14 cellular contexts compared by ENCODE assay signal in genomic region chr16:4081577-4082021, GRCh38. TPM values are rescaled to one million over a fixed set of nuclear protein-coding genes. Genes with fewer than 3 reads are reported as not detected.
DNase-seq lines count a peak whose midpoint lies in the region; ATAC-seq and TF ChIP-seq lines count a peak whose summit lies in the region.
"Had no signal": no experiment of that assay in that cellular context is flagged by ENCODE, and none has a peak within 500 bp of the region (broad histone marks: within the 10 kb centered on the region; RNA-seq: fewer than 3 reads in every experiment).

No MANE protein-coding gene starts in this region.

- H3K4me3 Mint-ChIP-seq in activated T-helper 1 cell treated with anti-CD3 and anti-CD28 coated beads, Interleukin-12 subunit alpha, Interleukin-12 subunit beta, Interleukin-2, Interleukin-4 antibody, amounts not matched to agents 30 ng/mL and 10 ng/mL and 1 ng/mL, durations not matched to agents 14 hours and 24 hours and 36 hours = peak overlapping the region; percentile 54

- intact Hi-C loops in activated T-helper 1 cell treated with anti-CD3 and anti-CD28 coated beads, Interleukin-12 subunit alpha, Interleukin-12 subunit beta, Interleukin-2, Interleukin-4 antibody, amounts not matched to agents 30 ng/mL and 10 ng/mL and 1 ng/mL, durations not matched to agents 14 hours and 24 hours and 36 hours (cut with micrococcal nuclease) = loop anchor here (2.0 kb wide), 1 partner anchor 35 kb away; the partner anchor contains the start of gene ADCY9

- H4K20me1 ChIP-seq in hepatocyte (ENCODE audit: insufficient read depth, poor library complexity, severe bottlenecking) = no peaks in the 10 kb centered on the region

- H3K36me3 ChIP-seq in hepatocyte (replicated peaks; ENCODE audit: insufficient read depth, low read depth) = no peaks in the 10 kb centered on the region
- H3K36me3 ChIP-seq in H7 (replicated peaks; ENCODE audit: control insufficient read depth, insufficient read depth, low read length) = no peaks in the 10 kb centered on the region
- H3K36me3 ChIP-seq: pancreas, SJSA1, suprapubic skin had no signal

- H3K79me2 ChIP-seq in hepatocyte = peaks cover 12% of the 10 kb centered on the region

- DNase-seq in NCI-H2227 (lab: John Stamatoyannopoulos, UW; ENCODE audit: unreplicated experiment) (peak; percentile 54), hepatocyte (ENCODE audit: low spot score) (no peak), GF-D8 (lab: John Stamatoyannopoulos, UW) (no peak), H7 (no peak), cerebellar nuclear complex (lab: John Stamatoyannopoulos, UW) (no peak)
- no peak for DNase-seq in activated T-helper 1 cell treated with anti-CD3 and anti-CD28 coated beads, Interleukin-12 subunit alpha, Interleukin-12 subunit beta, Interleukin-2, Interleukin-4 antibody, amounts not matched to agents 30 ng/mL and 10 ng/mL and 1 ng/mL, durations not matched to agents 14 hours and 24 hours and 36 hours (ENCODE audit: low spot score)
- peak; percentile 18 to 65 (median 44) for DNase-seq in stimulated activated naive CD4-positive, alpha-beta T cell (lab: John Stamatoyannopoulos, UW)
- DNase-seq: body of pancreas, hippocampal formation, NCI-H1105, pancreas had no signal

- H3K4me1 ChIP-seq in hepatocyte (ENCODE audit: insufficient read depth) = peaks cover 9% of the 10 kb centered on the region
- H3K4me1 ChIP-seq: body of pancreas, pancreas, SJSA1 had no signal

- H3K4me3 ChIP-seq in hepatocyte (no peak overlapping the region), H7 (ENCODE audit: insufficient read depth, low read depth, low read length) (no peak overlapping the region)
- H3K4me3 ChIP-seq: body of pancreas, pancreas, SJSA1, suprapubic skin had no signal

- no peak overlapping the region for H2AFZ ChIP-seq in hepatocyte

- ATAC-seq in GM18517 (IDR thresholded peaks at IDR 0.05; ENCODE audit: unreplicated experiment) = no peak
- ATAC-seq: body of pancreas had no signal

- no peaks in the 10 kb centered on the region for H3K9me3 ChIP-seq in hepatocyte (ENCODE audit: low read depth)
- H3K9me3 ChIP-seq: body of pancreas, pancreas, SJSA1, suprapubic skin had no signal

- peaks cover 3% of the 10 kb centered on the region for H3K36me3 Mint-ChIP-seq in activated T-helper 1 cell treated with anti-CD3 and anti-CD28 coated beads, Interleukin-12 subunit alpha, Interleukin-12 subunit beta, Interleukin-2, Interleukin-4 antibody, amounts not matched to agents 30 ng/mL and 10 ng/mL and 1 ng/mL, durations not matched to agents 14 hours and 24 hours and 36 hours (ENCODE audit: low read depth)

- no peak overlapping the region for H3K27ac Mint-ChIP-seq in activated T-helper 1 cell treated with anti-CD3 and anti-CD28 coated beads, Interleukin-12 subunit alpha, Interleukin-12 subunit beta, Interleukin-2, Interleukin-4 antibody, amounts not matched to agents 30 ng/mL and 10 ng/mL and 1 ng/mL, durations not matched to agents 14 hours and 24 hours and 36 hours

- peaks cover 56% of the 10 kb centered on the region for H3K4me1 Mint-ChIP-seq in activated T-helper 1 cell treated with anti-CD3 and anti-CD28 coated beads, Interleukin-12 subunit alpha, Interleukin-12 subunit beta, Interleukin-2, Interleukin-4 antibody, amounts not matched to agents 30 ng/mL and 10 ng/mL and 1 ng/mL, durations not matched to agents 14 hours and 24 hours and 36 hours (ENCODE audit: low read depth)

- H3K27me3 Mint-ChIP-seq in activated T-helper 1 cell treated with anti-CD3 and anti-CD28 coated beads, Interleukin-12 subunit alpha, Interleukin-12 subunit beta, Interleukin-2, Interleukin-4 antibody, amounts not matched to agents 30 ng/mL and 10 ng/mL and 1 ng/mL, durations not matched to agents 14 hours and 24 hours and 36 hours (ENCODE audit: insufficient read depth) = no peaks in the 10 kb centered on the region

- 50% methylated on average over 7 of the region's 13 CpGs for WGBS in hepatocyte (ENCODE audit: low lambda C conversion rate, missing lambda C conversion rate)

- H3K27me3 ChIP-seq in hepatocyte = no peaks in the 10 kb centered on the region
- no peaks in the 10 kb centered on the region for H3K27me3 ChIP-seq in H7 (ENCODE audit: control insufficient read depth, insufficient read depth, low read length)
- H3K27me3 ChIP-seq: body of pancreas, pancreas, SJSA1, suprapubic skin had no signal

- H3K4me2 ChIP-seq in hepatocyte = peak overlapping the region; percentile 57

- no peak for TF ChIP-seq CTCF in hepatocyte (IDR thresholded peaks at IDR 0.05; ENCODE audit: poor library complexity)

- H3K27ac ChIP-seq in hepatocyte = peak overlapping the region; percentile 23
- H3K27ac ChIP-seq: body of pancreas, pancreas, SJSA1, suprapubic skin had no signal

- H3K9me2 ChIP-seq in hepatocyte (replicated peaks; ENCODE audit: insufficient read depth) = no peaks in the 10 kb centered on the region

- H3K9me3 Mint-ChIP-seq in activated T-helper 1 cell treated with anti-CD3 and anti-CD28 coated beads, Interleukin-12 subunit alpha, Interleukin-12 subunit beta, Interleukin-2, Interleukin-4 antibody, amounts not matched to agents 30 ng/mL and 10 ng/mL and 1 ng/mL, durations not matched to agents 14 hours and 24 hours and 36 hours = no peaks in the 10 kb centered on the region

RNA-seq across cellular contexts. Expression of gene ADCY9, which starts 34.6 kb away (rescaled TPM):
- total RNA-seq in activated T-helper 1 cell treated with anti-CD3 and anti-CD28 coated beads, Interleukin-12 subunit alpha, Interleukin-12 subunit beta, Interleukin-2, Interleukin-4 antibody, amounts not matched to agents 30 ng/mL and 10 ng/mL and 1 ng/mL, durations not matched to agents 14 hours and 24 hours and 36 hours = 9.4 and 9.7 TPM in 2 replicates
- total RNA-seq in hepatocyte = 12.4 and 15.9 TPM in 2 replicates
- 7.6 and 12.0 TPM in 2 replicates for polyA plus RNA-seq in hepatocyte
- total RNA-seq in H7 (2014; rRNA removed; shearing (Covaris generic)) = 6.0 and 6.5 TPM in 2 replicates

Comparison
In these comparisons a context has a peak if more than half of its experiments do, and no peak if none do; other contexts are left out.
1. DNase-seq: peak in NCI-H2227 (single experiment) and stimulated activated naive CD4-positive, alpha-beta T cell (6 of 6); none in activated T-helper 1 cell treated with anti-CD3 and anti-CD28 coated beads, Interleukin-12 subunit alpha, Interleukin-12 subunit beta, Interleukin-2, Interleukin-4 antibody, amounts not matched to agents 30 ng/mL and 10 ng/mL and 1 ng/mL, durations not matched to agents 14 hours and 24 hours and 36 hours (single experiment), hepatocyte (single experiment), GF-D8 (single experiment), H7 (single experiment) and cerebellar nuclear complex (0 of 2).